In the genomic region with DNA sequence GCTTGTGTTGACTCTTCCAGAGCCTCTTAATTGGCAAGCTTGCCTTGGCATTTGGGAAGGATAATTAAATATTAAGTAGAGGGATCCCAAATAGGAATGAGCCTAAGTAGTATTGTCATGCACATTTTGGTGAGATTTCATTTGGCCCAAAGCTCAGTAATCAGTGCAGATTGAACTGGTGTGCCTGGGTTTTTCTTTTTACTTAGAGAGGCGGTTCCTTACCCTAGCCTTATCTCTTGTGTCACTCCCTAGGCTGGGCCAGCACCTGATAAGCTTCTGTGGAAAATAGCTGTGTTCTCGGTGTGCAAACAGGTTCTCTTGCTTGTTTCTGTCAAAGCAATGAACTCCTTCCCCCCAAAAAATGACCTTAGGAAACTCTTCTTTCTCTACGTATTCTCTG, we compare ENCODE assay signal across 1 cellular context.
A peak's percentile ranks its signal among the peaks of the same experiment; 100 is the strongest.
TF ChIP-seq lines count a peak whose summit lies in the region.

No MANE protein-coding gene starts in this region.

TF ChIP-seq in K562, 482 proteins besides CTCF, POLR2A, EP300 and RAD21 (continues in another document):
- peak; percentile 18; the same call in 1 of the 2 replicates for TF ChIP-seq NCOR1 (IDR thresholded peaks at IDR 0.05)
- 0 out of 2 replicates have a peak, but pooled peaks have one; percentile 60 for TF ChIP-seq HMG20A (CRISPR knock-in tag; conservative IDR thresholded peaks at IDR 0.05)
- TF ChIP-seq ZNF778 (CRISPR knock-in tag; IDR thresholded peaks at IDR 0.05): no peak
- TF ChIP-seq SMAD3 (CRISPR knock-in tag; conservative IDR thresholded peaks at IDR 0.05): no peak
- TF ChIP-seq GATA2 (CRISPR knock-in tag; IDR thresholded peaks at IDR 0.05): peak; percentile 44; the same call in 1 of the 2 replicates
- TF ChIP-seq RBBP5 (IDR thresholded peaks at IDR 0.05; ENCODE audit: borderline replicate concordance, insufficient read depth, low read length, poor library complexity, severe bottlenecking): no peak
- TF ChIP-seq ZFX (CRISPR knock-in tag; IDR thresholded peaks at IDR 0.05): no peak
- TF ChIP-seq TAF15 (IDR thresholded peaks at IDR 0.05; ENCODE audit: low read depth, low read length): no peak
- no peak for TF ChIP-seq BHLHE40 (IDR thresholded peaks at IDR 0.05; ENCODE audit: low read length)
- no peak for TF ChIP-seq KAT7 (CRISPR knock-in tag; IDR thresholded peaks at IDR 0.05; ENCODE audit: borderline replicate concordance)
- TF ChIP-seq ZNF445 (CRISPR knock-in tag; IDR thresholded peaks at IDR 0.05; ENCODE audit: low read depth): no peak
- TF ChIP-seq DPF2 (IDR thresholded peaks at IDR 0.05): 0 out of 2 replicates have a peak, but pooled peaks have one; percentile 33
- no peak for TF ChIP-seq ZNF217 (CRISPR knock-in tag; IDR thresholded peaks at IDR 0.05)
- TF ChIP-seq STAG1 (CRISPR knock-in tag; IDR thresholded peaks at IDR 0.05; ENCODE audit: borderline replicate concordance): no peak
- TF ChIP-seq, protein P1, sequence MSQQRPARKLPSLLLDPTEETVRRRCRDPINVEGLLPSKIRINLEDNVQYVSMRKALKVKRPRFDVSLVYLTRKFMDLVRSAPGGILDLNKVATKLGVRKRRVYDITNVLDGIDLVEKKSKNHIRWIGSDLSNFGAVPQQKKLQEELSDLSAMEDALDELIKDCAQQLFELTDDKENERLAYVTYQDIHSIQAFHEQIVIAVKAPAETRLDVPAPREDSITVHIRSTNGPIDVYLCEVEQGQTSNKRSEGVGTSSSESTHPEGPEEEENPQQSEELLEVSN (IDR thresholded peaks at IDR 0.05; ENCODE audit: borderline replicate concordance in 1 of 2, extremely low read depth in 1 of 2, insufficient read depth in 1 of 2, insufficient read length in 1 of 2, low read depth in 1 of 2, low read length in 1 of 2, poor library complexity in 1 of 2, severe bottlenecking in 1 of 2): no peak
- TF ChIP-seq KDM2B (CRISPR knock-in tag; IDR thresholded peaks at IDR 0.05): no peak
- TF ChIP-seq, protein P2, sequence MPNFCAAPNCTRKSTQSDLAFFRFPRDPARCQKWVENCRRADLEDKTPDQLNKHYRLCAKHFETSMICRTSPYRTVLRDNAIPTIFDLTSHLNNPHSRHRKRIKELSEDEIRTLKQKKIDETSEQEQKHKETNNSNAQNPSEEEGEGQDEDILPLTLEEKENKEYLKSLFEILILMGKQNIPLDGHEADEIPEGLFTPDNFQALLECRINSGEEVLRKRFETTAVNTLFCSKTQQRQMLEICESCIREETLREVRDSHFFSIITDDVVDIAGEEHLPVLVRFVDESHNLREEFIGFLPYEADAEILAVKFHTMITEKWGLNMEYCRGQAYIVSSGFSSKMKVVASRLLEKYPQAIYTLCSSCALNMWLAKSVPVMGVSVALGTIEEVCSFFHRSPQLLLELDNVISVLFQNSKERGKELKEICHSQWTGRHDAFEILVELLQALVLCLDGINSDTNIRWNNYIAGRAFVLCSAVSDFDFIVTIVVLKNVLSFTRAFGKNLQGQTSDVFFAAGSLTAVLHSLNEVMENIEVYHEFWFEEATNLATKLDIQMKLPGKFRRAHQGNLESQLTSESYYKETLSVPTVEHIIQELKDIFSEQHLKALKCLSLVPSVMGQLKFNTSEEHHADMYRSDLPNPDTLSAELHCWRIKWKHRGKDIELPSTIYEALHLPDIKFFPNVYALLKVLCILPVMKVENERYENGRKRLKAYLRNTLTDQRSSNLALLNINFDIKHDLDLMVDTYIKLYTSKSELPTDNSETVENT (CRISPR knock-in tag; IDR thresholded peaks at IDR 0.05): no peak
- TF ChIP-seq MTA2 (IDR thresholded peaks at IDR 0.05; ENCODE audit: low read depth): peak; percentile 31; the same call in 1 of the 2 replicates
- TF ChIP-seq, protein P3, sequence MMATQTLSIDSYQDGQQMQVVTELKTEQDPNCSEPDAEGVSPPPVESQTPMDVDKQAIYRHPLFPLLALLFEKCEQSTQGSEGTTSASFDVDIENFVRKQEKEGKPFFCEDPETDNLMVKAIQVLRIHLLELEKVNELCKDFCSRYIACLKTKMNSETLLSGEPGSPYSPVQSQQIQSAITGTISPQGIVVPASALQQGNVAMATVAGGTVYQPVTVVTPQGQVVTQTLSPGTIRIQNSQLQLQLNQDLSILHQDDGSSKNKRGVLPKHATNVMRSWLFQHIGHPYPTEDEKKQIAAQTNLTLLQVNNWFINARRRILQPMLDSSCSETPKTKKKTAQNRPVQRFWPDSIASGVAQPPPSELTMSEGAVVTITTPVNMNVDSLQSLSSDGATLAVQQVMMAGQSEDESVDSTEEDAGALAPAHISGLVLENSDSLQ (IDR thresholded peaks at IDR 0.05): peak; percentile 15; the same call in 1 of the 2 replicates
- peak; percentile 62; the same call in 1 of the 2 replicates for TF ChIP-seq TEAD4 (IDR thresholded peaks at IDR 0.05; ENCODE audit: low read length)
- TF ChIP-seq TEAD4 (CRISPR knock-in tag; IDR thresholded peaks at IDR 0.05; ENCODE audit: borderline replicate concordance): no peak
- no peak for TF ChIP-seq TAF1 (IDR thresholded peaks at IDR 0.05; ENCODE audit: control insufficient read depth, extremely low read depth, insufficient read depth, low read length, severe bottlenecking)
- no peak for TF ChIP-seq BRF1 (IDR thresholded peaks at IDR 0.05; ENCODE audit: borderline replicate concordance, extremely low read depth, insufficient read length)
- TF ChIP-seq ZNF41 (CRISPR knock-in tag; conservative IDR thresholded peaks at IDR 0.05): no peak
- no peak for TF ChIP-seq CAMTA2 (CRISPR knock-in tag; conservative IDR thresholded peaks at IDR 0.05)
- no peak for TF ChIP-seq NR2C1 (IDR thresholded peaks at IDR 0.05)
- no peak for TF ChIP-seq NR2C1 (tag; IDR thresholded peaks at IDR 0.05)
- TF ChIP-seq ZHX1 (conservative IDR thresholded peaks at IDR 0.05; ENCODE audit: low read length): no peak
- 0 out of 2 replicates have a peak, but pooled peaks have one; percentile 32 for TF ChIP-seq KLF16 (IDR thresholded peaks at IDR 0.05)
- no peak for TF ChIP-seq SIN3B (IDR thresholded peaks at IDR 0.05; ENCODE audit: low read depth)
- TF ChIP-seq GTF2E2 (tag; IDR thresholded peaks at IDR 0.05): no peak
- no peak for TF ChIP-seq ZBTB12 (CRISPR knock-in tag; IDR thresholded peaks at IDR 0.05)
- peak; percentile 83 for TF ChIP-seq ZNF134 (CRISPR knock-in tag; conservative IDR thresholded peaks at IDR 0.05)
- TF ChIP-seq SRSF9 (IDR thresholded peaks at IDR 0.05; ENCODE audit: borderline replicate concordance, low read depth, low read length): no peak
- TF ChIP-seq RCOR1 (IDR thresholded peaks at IDR 0.05; ENCODE audit: borderline replicate concordance in 1 of 2, low read depth in 2 of 2, low read length in 2 of 2): peak; percentile 72 to 95; a peak in 3 of 4 replicates
- TF ChIP-seq SOX6 (IDR thresholded peaks at IDR 0.05): 0 out of 2 replicates have a peak, but pooled peaks have one; percentile 21
- TF ChIP-seq, protein P4, sequence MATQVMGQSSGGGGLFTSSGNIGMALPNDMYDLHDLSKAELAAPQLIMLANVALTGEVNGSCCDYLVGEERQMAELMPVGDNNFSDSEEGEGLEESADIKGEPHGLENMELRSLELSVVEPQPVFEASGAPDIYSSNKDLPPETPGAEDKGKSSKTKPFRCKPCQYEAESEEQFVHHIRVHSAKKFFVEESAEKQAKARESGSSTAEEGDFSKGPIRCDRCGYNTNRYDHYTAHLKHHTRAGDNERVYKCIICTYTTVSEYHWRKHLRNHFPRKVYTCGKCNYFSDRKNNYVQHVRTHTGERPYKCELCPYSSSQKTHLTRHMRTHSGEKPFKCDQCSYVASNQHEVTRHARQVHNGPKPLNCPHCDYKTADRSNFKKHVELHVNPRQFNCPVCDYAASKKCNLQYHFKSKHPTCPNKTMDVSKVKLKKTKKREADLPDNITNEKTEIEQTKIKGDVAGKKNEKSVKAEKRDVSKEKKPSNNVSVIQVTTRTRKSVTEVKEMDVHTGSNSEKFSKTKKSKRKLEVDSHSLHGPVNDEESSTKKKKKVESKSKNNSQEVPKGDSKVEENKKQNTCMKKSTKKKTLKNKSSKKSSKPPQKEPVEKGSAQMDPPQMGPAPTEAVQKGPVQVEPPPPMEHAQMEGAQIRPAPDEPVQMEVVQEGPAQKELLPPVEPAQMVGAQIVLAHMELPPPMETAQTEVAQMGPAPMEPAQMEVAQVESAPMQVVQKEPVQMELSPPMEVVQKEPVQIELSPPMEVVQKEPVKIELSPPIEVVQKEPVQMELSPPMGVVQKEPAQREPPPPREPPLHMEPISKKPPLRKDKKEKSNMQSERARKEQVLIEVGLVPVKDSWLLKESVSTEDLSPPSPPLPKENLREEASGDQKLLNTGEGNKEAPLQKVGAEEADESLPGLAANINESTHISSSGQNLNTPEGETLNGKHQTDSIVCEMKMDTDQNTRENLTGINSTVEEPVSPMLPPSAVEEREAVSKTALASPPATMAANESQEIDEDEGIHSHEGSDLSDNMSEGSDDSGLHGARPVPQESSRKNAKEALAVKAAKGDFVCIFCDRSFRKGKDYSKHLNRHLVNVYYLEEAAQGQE (CRISPR knock-in tag; IDR thresholded peaks at IDR 0.05; ENCODE audit: low read depth): no peak
- peak in 1 of 2 experiments; percentile 75; a peak in 1 of 4 replicates for TF ChIP-seq HDAC1 (IDR thresholded peaks at IDR 0.05)
- TF ChIP-seq ARID1B (IDR thresholded peaks at IDR 0.05): peak; percentile 66
- peak; percentile 29; the same call in 1 of the 2 replicates for TF ChIP-seq SMARCA4 (IDR thresholded peaks at IDR 0.05)
- TF ChIP-seq HNRNPK (IDR thresholded peaks at IDR 0.05; ENCODE audit: low read depth, low read length, poor library complexity, severe bottlenecking): no peak
- no peak for TF ChIP-seq ZFP30 (CRISPR knock-in tag; IDR thresholded peaks at IDR 0.05; ENCODE audit: borderline replicate concordance)
- peak; percentile 59 for TF ChIP-seq TAL1 (IDR thresholded peaks at IDR 0.05)
- TF ChIP-seq HBP1 (CRISPR knock-in tag; IDR thresholded peaks at IDR 0.05): no peak
- peak; percentile 89 to 92 for TF ChIP-seq KDM1A (IDR thresholded peaks at IDR 0.05)
- TF ChIP-seq HDAC2 (IDR thresholded peaks at IDR 0.05): peak; percentile 65
- TF ChIP-seq CBFA2T2 (conservative IDR thresholded peaks at IDR 0.05): peak; percentile 65
- no peak for TF ChIP-seq MAFK (IDR thresholded peaks at IDR 0.05; ENCODE audit: low read length)
- TF ChIP-seq POLR2AphosphoS2 (IDR thresholded peaks at IDR 0.05; ENCODE audit: low read length): no peak
- TF ChIP-seq CBFA2T3 (IDR thresholded peaks at IDR 0.05): peak; percentile 77
- TF ChIP-seq HDAC8 (tag; IDR thresholded peaks at IDR 0.05): no peak
- TF ChIP-seq TCF3 (CRISPR knock-in tag; IDR thresholded peaks at IDR 0.05): peak; percentile 66
- TF ChIP-seq, protein P5, sequence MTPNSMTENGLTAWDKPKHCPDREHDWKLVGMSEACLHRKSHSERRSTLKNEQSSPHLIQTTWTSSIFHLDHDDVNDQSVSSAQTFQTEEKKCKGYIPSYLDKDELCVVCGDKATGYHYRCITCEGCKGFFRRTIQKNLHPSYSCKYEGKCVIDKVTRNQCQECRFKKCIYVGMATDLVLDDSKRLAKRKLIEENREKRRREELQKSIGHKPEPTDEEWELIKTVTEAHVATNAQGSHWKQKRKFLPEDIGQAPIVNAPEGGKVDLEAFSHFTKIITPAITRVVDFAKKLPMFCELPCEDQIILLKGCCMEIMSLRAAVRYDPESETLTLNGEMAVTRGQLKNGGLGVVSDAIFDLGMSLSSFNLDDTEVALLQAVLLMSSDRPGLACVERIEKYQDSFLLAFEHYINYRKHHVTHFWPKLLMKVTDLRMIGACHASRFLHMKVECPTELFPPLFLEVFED (CRISPR knock-in tag; conservative IDR thresholded peaks at IDR 0.05): no peak
- TF ChIP-seq ILF3 (IDR thresholded peaks at IDR 0.05; ENCODE audit: borderline replicate concordance): no peak
